11 cellular contexts compared by ENCODE assay signal in genomic region chr3:188468672-188469071, GRCh38.
DNase-seq lines count a peak whose midpoint lies in the region; TF ChIP-seq lines count a peak whose summit lies in the region.
"Had no signal": no experiment of that assay in that cellular context is flagged by ENCODE, and none has a peak within 500 bp of the region (broad histone marks: within the 10 kb centered on the region; RNA-seq: fewer than 3 reads in every experiment).

No MANE protein-coding gene starts in this region.

- TF ChIP-seq CTCF in MCF 10A (IDR thresholded peaks at IDR 0.05; ENCODE audit: unreplicated experiment) (no peak), mammary epithelial cell (conservative IDR thresholded peaks at IDR 0.05 in 1 of 2, IDR thresholded peaks at IDR 0.05 in 1 of 2; ENCODE audit: extremely low read depth in 1 of 2, insufficient read depth in 1 of 2, low read depth in 1 of 2, low read length in 2 of 2) (no peak), dorsolateral prefrontal cortex (IDR thresholded peaks at IDR 0.05 in 54 of 56, conservative IDR thresholded peaks at IDR 0.05 in 2 of 56; ENCODE audit: low read depth in 1 of 56, partially characterized antibody in 56 of 56) (no peak)

- in situ Hi-C loops in mammary epithelial cell (cut with MboI; ENCODE audit: low sequenced_read_pairs in 2 of 2): no loop called here

- no peaks in the 10 kb centered on the region for H3K36me3 Mint-ChIP-seq in MCF 10A (ENCODE audit: insufficient read depth, unreplicated experiment)

- no peaks in the 10 kb centered on the region for H3K27me3 Mint-ChIP-seq in MCF 10A (ENCODE audit: insufficient read depth, unreplicated experiment)
- H3K27me3 Mint-ChIP-seq: naive B cell had no signal

- H3K27ac Mint-ChIP-seq in MCF 10A (ENCODE audit: low read depth, unreplicated experiment): no peak overlapping the region
- H3K27ac Mint-ChIP-seq: naive B cell had no signal

- no peaks in the 10 kb centered on the region for H3K9me3 ChIP-seq in mammary epithelial cell (replicated peaks; ENCODE audit: insufficient read depth, low read length)

- no peaks in the 10 kb centered on the region for H4K20me1 ChIP-seq in mammary epithelial cell (ENCODE audit: insufficient read depth, low read length)

- H3K4me2 ChIP-seq in mammary epithelial cell (ENCODE audit: insufficient read depth, low read depth, low read length): no peak overlapping the region

- POLR2A ChIA-PET in MCF 10A (lab: Yijun Ruan, JAX): no interaction called here

- no peaks in the 10 kb centered on the region for H3K36me3 ChIP-seq in mammary epithelial cell (ENCODE audit: insufficient read depth, low read length)

- H3K9me3 Mint-ChIP-seq in MCF 10A (ENCODE audit: unreplicated experiment): no peaks in the 10 kb centered on the region

- dilution Hi-C loops in mammary epithelial cell (cut with HindIII; ENCODE audit: low sequenced_read_pairs): no loop called here

- 94% methylated on average over 3 of the region's 3 CpGs for WGBS in mammary epithelial cell (ENCODE audit: low coverage, missing lambda C conversion rate)

- H3K27me3 ChIP-seq in mammary epithelial cell (ENCODE audit: insufficient read depth, low read length) (no peaks in the 10 kb centered on the region), dorsolateral prefrontal cortex (no peaks in the 10 kb centered on the region)

- peaks cover 5% of the 10 kb centered on the region for H3K4me1 Mint-ChIP-seq in MCF 10A (ENCODE audit: insufficient read depth, unreplicated experiment)

- DNase-seq in MCF 10A (ENCODE audit: unreplicated experiment) (peak; percentile 87), mammary epithelial cell (no peak), dorsolateral prefrontal cortex (peak in 1 of 10 donors; percentile 20), midbrain (lab: John Stamatoyannopoulos, UW) (peak; percentile 49), AG08395 (ENCODE audit: low spot score) (no peak)
- DNase-seq in effector CD4-positive, alpha-beta T cell: no peak
- no peak for DNase-seq in stimulated activated CD4-positive, alpha-beta T cell treated with anti-CD3 and anti-CD28 coated beads, Interleukin-12 subunit alpha, Interleukin-12 subunit beta, amount 100 ng/mL, for 4 hours
- DNase-seq in activated CD4-positive, alpha-beta T cell treated with anti-CD3 and anti-CD28 coated beads, Interleukin-2, amount 50 U/mL, for 1 hour: no peak
- DNase-seq: activated T-cell treated with anti-CD3 and anti-CD28 coated beads, Interleukin-2, amount 50 U/mL, for 1 hour; IMR-90; naive B cell had no signal

- no peak overlapping the region for H3K4me3 Mint-ChIP-seq in MCF 10A (ENCODE audit: unreplicated experiment)
- H3K4me3 Mint-ChIP-seq: naive B cell had no signal

- BruUV-seq in MCF 10A (replicated peaks; lab: Mats Ljungman, UMichigan) (no TSS peak), mammary epithelial cell (replicated peaks; lab: Mats Ljungman, UMichigan) (no TSS peak)

- CTCF ChIA-PET in MCF 10A (lab: Yijun Ruan, JAX): interaction anchor here (0.6 kb wide), 1 partner anchor 172 kb away, joined by 3 read pairs; no protein-coding TSS in a partner anchor
- CTCF ChIA-PET in mammary epithelial cell (lab: Charles Lee; ENCODE audit: low non-redundant PET): no interaction called here

- no peak overlapping the region for H2AFZ ChIP-seq in mammary epithelial cell (ENCODE audit: low read depth, low read length)

- H3K4me3 ChIP-seq in mammary epithelial cell (replicated peaks in 1 of 3; ENCODE audit: insufficient read depth in 1 of 3, low read depth in 2 of 3, low read length in 3 of 3) (no peak overlapping the region), dorsolateral prefrontal cortex (peak overlapping the region in 7 of 59 donors; percentile 7 to 48 (median 19))

- H3K4me1 ChIP-seq in mammary epithelial cell (ENCODE audit: insufficient read depth, low read length): peaks cover 6% of the 10 kb centered on the region

- H3K9ac ChIP-seq in mammary epithelial cell (ENCODE audit: insufficient read depth, low read length): no peak overlapping the region

- peaks cover 2% of the 10 kb centered on the region for H3K79me2 ChIP-seq in mammary epithelial cell (ENCODE audit: insufficient read depth, low read length)

- intact Hi-C loops in MCF 10A (cut with micrococcal nuclease) (no loop called here), mammary epithelial cell (cut with micrococcal nuclease) (no loop called here), dorsolateral prefrontal cortex (cut with DNase I) (no loop called here)

- no peak overlapping the region for H3K27ac ChIP-seq in mammary epithelial cell (ENCODE audit: insufficient read depth, low read depth, low read length)
- H3K27ac ChIP-seq in dorsolateral prefrontal cortex: peak overlapping the region in 46 of 59 donors; percentile 0 to 80 (median 49)

Comparison
In these comparisons a context has a peak if more than half of its experiments do, and no peak if none do; other contexts are left out.
1. DNase-seq: peak in MCF 10A (single experiment) and midbrain (single experiment); none in mammary epithelial cell (single experiment), effector CD4-positive, alpha-beta T cell (single experiment), AG08395 (single experiment), stimulated activated CD4-positive, alpha-beta T cell treated with anti-CD3 and anti-CD28 coated beads, Interleukin-12 subunit alpha, Interleukin-12 subunit beta, amount 100 ng/mL, for 4 hours (single experiment) and activated CD4-positive, alpha-beta T cell treated with anti-CD3 and anti-CD28 coated beads, Interleukin-2, amount 50 U/mL, for 1 hour (single experiment).